Comparison of ENCODE assay signal across 1 cellular context in genomic region chr11:2137202-2138071, GRCh38.
TF ChIP-seq lines count a peak whose summit lies in the region.

No MANE protein-coding gene starts in this region.

TF ChIP-seq in HepG2, 621 proteins besides CTCF, POLR2A, EP300 and RAD21 (continued from another document and continues in another):
- TF ChIP-seq TOE1 (CRISPR knock-in tag; IDR thresholded peaks at IDR 0.05), result no peak
- TF ChIP-seq ZNF296 (CRISPR knock-in tag; conservative IDR thresholded peaks at IDR 0.05), result 0 out of 2 replicates have a peak, but pooled peaks have one; percentile 57
- 0 out of 2 replicates have a peak, but pooled peaks have one; percentile 8 for TF ChIP-seq FOXA3 (CRISPR knock-in tag; IDR thresholded peaks at IDR 0.05)
- no peak for TF ChIP-seq AKNA (CRISPR knock-in tag; IDR thresholded peaks at IDR 0.05; ENCODE audit: borderline replicate concordance)
- no peak for TF ChIP-seq NCOA5 (CRISPR knock-in tag; IDR thresholded peaks at IDR 0.05)
- TF ChIP-seq ZC3H4 (CRISPR knock-in tag; IDR thresholded peaks at IDR 0.05; ENCODE audit: borderline replicate concordance), result no peak; the same call in 1 of the 2 replicates
- no peak for TF ChIP-seq HMG20B (CRISPR knock-in tag; conservative IDR thresholded peaks at IDR 0.05)
- TF ChIP-seq ZNF589 (CRISPR knock-in tag; conservative IDR thresholded peaks at IDR 0.05), result peak; percentile 84; the same call in 1 of the 2 replicates
- no peak for TF ChIP-seq ELF3 (CRISPR knock-in tag; IDR thresholded peaks at IDR 0.05)
- TF ChIP-seq CREB3 (CRISPR knock-in tag; IDR thresholded peaks at IDR 0.05), result no peak
- TF ChIP-seq AGO2 (optimal IDR thresholded peaks at IDR 0.05; ENCODE audit: low read depth, low read length), result peak; percentile 95
- TF ChIP-seq PBX2 (CRISPR knock-in tag; IDR thresholded peaks at IDR 0.05), result no peak
- TF ChIP-seq FOXC1 (CRISPR knock-in tag; IDR thresholded peaks at IDR 0.05; ENCODE audit: borderline replicate concordance), result 0 out of 2 replicates have a peak, but pooled peaks have one; percentile 26
- TF ChIP-seq GPBP1L1 (CRISPR knock-in tag; IDR thresholded peaks at IDR 0.05), result no peak
- TF ChIP-seq WIZ (CRISPR knock-in tag; IDR thresholded peaks at IDR 0.05), result no peak
- TF ChIP-seq HNRNPL (IDR thresholded peaks at IDR 0.05; ENCODE audit: low read depth, low read length), result peak; percentile 84; the same call in 1 of the 2 replicates
- TF ChIP-seq ZBTB3 (CRISPR knock-in tag; IDR thresholded peaks at IDR 0.05; ENCODE audit: borderline replicate concordance, low read depth), result no peak
- TF ChIP-seq ZMAT5 (CRISPR knock-in tag; IDR thresholded peaks at IDR 0.05; ENCODE audit: borderline replicate concordance, low read depth), result no peak
- TF ChIP-seq TP53 (CRISPR knock-in tag; conservative IDR thresholded peaks at IDR 0.05), result no peak
- TF ChIP-seq ZXDC (CRISPR knock-in tag; IDR thresholded peaks at IDR 0.05), result 0 out of 2 replicates have a peak, but pooled peaks have one; percentile 34
- TF ChIP-seq CENPX (CRISPR knock-in tag; IDR thresholded peaks at IDR 0.05), result no peak
- no peak for TF ChIP-seq KDM4B (CRISPR knock-in tag; IDR thresholded peaks at IDR 0.05)
- TF ChIP-seq ZSCAN9 (CRISPR knock-in tag; IDR thresholded peaks at IDR 0.05; ENCODE audit: borderline replicate concordance), result no peak
- TF ChIP-seq ARID3A (IDR thresholded peaks at IDR 0.05; ENCODE audit: low read depth, low read length), result no peak
- TF ChIP-seq ZNF605 (CRISPR knock-in tag; IDR thresholded peaks at IDR 0.05), result 0 out of 2 replicates have a peak, but pooled peaks have one; percentile 68
- TF ChIP-seq NPAS2 (CRISPR knock-in tag; IDR thresholded peaks at IDR 0.05; ENCODE audit: borderline replicate concordance), result no peak
- peak; percentile 74 for TF ChIP-seq MAZ (IDR thresholded peaks at IDR 0.05; ENCODE audit: borderline replicate concordance, low read depth, low read length)
- no peak; the same call in 1 of the 2 replicates for TF ChIP-seq MAZ (CRISPR knock-in tag; IDR thresholded peaks at IDR 0.05; ENCODE audit: low read depth)
- no peak for TF ChIP-seq ZNF766 (CRISPR knock-in tag; IDR thresholded peaks at IDR 0.05; ENCODE audit: borderline replicate concordance)
- no peak for TF ChIP-seq ZNF337 (CRISPR knock-in tag; IDR thresholded peaks at IDR 0.05; ENCODE audit: borderline replicate concordance, low read depth)
- TF ChIP-seq KMT2A (CRISPR knock-in tag; IDR thresholded peaks at IDR 0.05), result no peak
- no peak for TF ChIP-seq ZIK1 (CRISPR knock-in tag; IDR thresholded peaks at IDR 0.05; ENCODE audit: borderline replicate concordance, low read depth)
- peak; percentile 60 for TF ChIP-seq TAF1 (CRISPR knock-in tag; IDR thresholded peaks at IDR 0.05)
- TF ChIP-seq ZNF44 (CRISPR knock-in tag; IDR thresholded peaks at IDR 0.05), result no peak
- TF ChIP-seq ZNF441 (CRISPR knock-in tag; IDR thresholded peaks at IDR 0.05; ENCODE audit: borderline replicate concordance), result no peak
- TF ChIP-seq ZNF691 (CRISPR knock-in tag; IDR thresholded peaks at IDR 0.05; ENCODE audit: borderline replicate concordance, low read depth), result peak; percentile 13; the same call in 1 of the 2 replicates
- TF ChIP-seq SNAPC4 (CRISPR knock-in tag; IDR thresholded peaks at IDR 0.05), result peak; percentile 22; the same call in 1 of the 2 replicates
- no peak for TF ChIP-seq ZNF251 (CRISPR knock-in tag; IDR thresholded peaks at IDR 0.05)
- TF ChIP-seq ZBTB7B (CRISPR knock-in tag; IDR thresholded peaks at IDR 0.05), result 0 out of 2 replicates have a peak, but pooled peaks have one; percentile 54
